ENCODE assay signal across 1 cellular context in the genomic region with DNA sequence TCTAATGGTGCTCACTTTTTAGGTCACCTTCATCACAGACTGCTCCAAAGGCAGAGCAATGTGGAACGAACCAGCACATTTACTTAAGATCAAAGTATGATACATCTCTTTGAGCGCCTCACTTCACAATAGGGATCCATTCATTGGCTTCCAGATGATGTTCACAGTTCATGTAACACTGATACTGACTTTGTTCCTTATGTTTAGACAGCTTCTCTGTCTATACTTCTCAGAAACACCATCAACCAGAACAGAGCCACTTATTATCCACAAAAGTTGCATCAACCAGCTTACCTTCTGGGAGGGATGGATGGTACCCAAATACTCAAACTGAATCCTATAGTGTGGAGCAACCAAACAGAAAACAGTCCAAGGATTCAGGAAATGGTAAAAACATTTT.
TF ChIP-seq lines count a peak whose summit lies in the region.

No MANE protein-coding gene starts in this region.

TF ChIP-seq in HepG2, 621 proteins besides CTCF, POLR2A, EP300 and RAD21 (continued from another document):
- peak in 1 of 2 experiments; percentile 71; a peak in 2 of 4 replicates for TF ChIP-seq ATF4 (CRISPR knock-in tag; IDR thresholded peaks at IDR 0.05)
- TF ChIP-seq RCOR2 (CRISPR knock-in tag; IDR thresholded peaks at IDR 0.05) = peak; percentile 75; the same call in 1 of the 2 replicates
- TF ChIP-seq ELF3 (CRISPR knock-in tag; IDR thresholded peaks at IDR 0.05) = 0 out of 2 replicates have a peak, but pooled peaks have one; percentile 14
- TF ChIP-seq BCL6 (CRISPR knock-in tag; IDR thresholded peaks at IDR 0.05) = peak; percentile 47; the same call in 1 of the 2 replicates
- TF ChIP-seq CC2D1A (CRISPR knock-in tag; IDR thresholded peaks at IDR 0.05) = no peak
- TF ChIP-seq HMG20A (CRISPR knock-in tag; IDR thresholded peaks at IDR 0.05; ENCODE audit: borderline replicate concordance) = peak; percentile 13; the same call in 1 of the 2 replicates
- no peak for TF ChIP-seq FOSL2 (CRISPR knock-in tag; IDR thresholded peaks at IDR 0.05)
- TF ChIP-seq, protein P1, sequence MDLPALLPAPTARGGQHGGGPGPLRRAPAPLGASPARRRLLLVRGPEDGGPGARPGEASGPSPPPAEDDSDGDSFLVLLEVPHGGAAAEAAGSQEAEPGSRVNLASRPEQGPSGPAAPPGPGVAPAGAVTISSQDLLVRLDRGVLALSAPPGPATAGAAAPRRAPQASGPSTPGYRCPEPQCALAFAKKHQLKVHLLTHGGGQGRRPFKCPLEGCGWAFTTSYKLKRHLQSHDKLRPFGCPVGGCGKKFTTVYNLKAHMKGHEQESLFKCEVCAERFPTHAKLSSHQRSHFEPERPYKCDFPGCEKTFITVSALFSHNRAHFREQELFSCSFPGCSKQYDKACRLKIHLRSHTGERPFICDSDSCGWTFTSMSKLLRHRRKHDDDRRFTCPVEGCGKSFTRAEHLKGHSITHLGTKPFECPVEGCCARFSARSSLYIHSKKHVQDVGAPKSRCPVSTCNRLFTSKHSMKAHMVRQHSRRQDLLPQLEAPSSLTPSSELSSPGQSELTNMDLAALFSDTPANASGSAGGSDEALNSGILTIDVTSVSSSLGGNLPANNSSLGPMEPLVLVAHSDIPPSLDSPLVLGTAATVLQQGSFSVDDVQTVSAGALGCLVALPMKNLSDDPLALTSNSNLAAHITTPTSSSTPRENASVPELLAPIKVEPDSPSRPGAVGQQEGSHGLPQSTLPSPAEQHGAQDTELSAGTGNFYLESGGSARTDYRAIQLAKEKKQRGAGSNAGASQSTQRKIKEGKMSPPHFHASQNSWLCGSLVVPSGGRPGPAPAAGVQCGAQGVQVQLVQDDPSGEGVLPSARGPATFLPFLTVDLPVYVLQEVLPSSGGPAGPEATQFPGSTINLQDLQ (CRISPR knock-in tag; IDR thresholded peaks at IDR 0.05) = no peak
- no peak for TF ChIP-seq ZSCAN25 (CRISPR knock-in tag; IDR thresholded peaks at IDR 0.05)
- peak; percentile 50; the same call in 1 of the 2 replicates for TF ChIP-seq GATAD2A (CRISPR knock-in tag; IDR thresholded peaks at IDR 0.05)
- no peak for TF ChIP-seq SUZ12 (IDR thresholded peaks at IDR 0.05; ENCODE audit: low read depth, low read length)
- TF ChIP-seq ZNF101 (CRISPR knock-in tag; IDR thresholded peaks at IDR 0.05; ENCODE audit: borderline replicate concordance, low read depth) = no peak
- no peak for TF ChIP-seq SOX13 (IDR thresholded peaks at IDR 0.05)
- TF ChIP-seq SOX13 (CRISPR knock-in tag; conservative IDR thresholded peaks at IDR 0.05 in 1 of 2, IDR thresholded peaks at IDR 0.05 in 1 of 2) = peak in 1 of 2 experiments; percentile 94; a peak in 2 of 4 replicates
- TF ChIP-seq ZNF644 (CRISPR knock-in tag; IDR thresholded peaks at IDR 0.05; ENCODE audit: low read depth) = peak; percentile 74
- 0 out of 2 replicates have a peak, but pooled peaks have one; percentile 52 for TF ChIP-seq ISL2 (CRISPR knock-in tag; IDR thresholded peaks at IDR 0.05)
- TF ChIP-seq ZSCAN12 (CRISPR knock-in tag; IDR thresholded peaks at IDR 0.05) = no peak
- peak; percentile 27; the same call in 1 of the 2 replicates for TF ChIP-seq SAP130 (CRISPR knock-in tag; IDR thresholded peaks at IDR 0.05; ENCODE audit: low read depth)
- no peak for TF ChIP-seq PCBP2 (optimal IDR thresholded peaks at IDR 0.05; ENCODE audit: low read depth, low read length, poor library complexity, severe bottlenecking)
- TF ChIP-seq ATRX (CRISPR knock-in tag; IDR thresholded peaks at IDR 0.05; ENCODE audit: borderline replicate concordance) = no peak
- TF ChIP-seq EHMT2 (IDR thresholded peaks at IDR 0.05; ENCODE audit: borderline replicate concordance, low read depth, low read length) = peak; percentile 35; the same call in 1 of the 2 replicates
- TF ChIP-seq HNF4G (IDR thresholded peaks at IDR 0.05; ENCODE audit: borderline replicate concordance, low read depth, low read length) = 0 out of 2 replicates have a peak, but pooled peaks have one; percentile 8
- TF ChIP-seq HNF4G (CRISPR knock-in tag; IDR thresholded peaks at IDR 0.05; ENCODE audit: borderline replicate concordance, low read depth) = no peak
- peak; percentile 97 for TF ChIP-seq ZSCAN20 (CRISPR knock-in tag; IDR thresholded peaks at IDR 0.05; ENCODE audit: borderline replicate concordance)
- no peak for TF ChIP-seq SAFB2 (CRISPR knock-in tag; IDR thresholded peaks at IDR 0.05; ENCODE audit: borderline replicate concordance, low read depth)
- no peak for TF ChIP-seq EZH2 (conservative IDR thresholded peaks at IDR 0.05; ENCODE audit: low read depth, low read length)
- TF ChIP-seq YEATS2 (CRISPR knock-in tag; IDR thresholded peaks at IDR 0.05; ENCODE audit: borderline replicate concordance) = no peak
- no peak for TF ChIP-seq ZNF790 (CRISPR knock-in tag; IDR thresholded peaks at IDR 0.05; ENCODE audit: borderline replicate concordance)
- TF ChIP-seq HNF1A (IDR thresholded peaks at IDR 0.05; ENCODE audit: low read depth) = no peak
- peak; percentile 30; the same call in 1 of the 2 replicates for TF ChIP-seq HNF1A (CRISPR knock-in tag; IDR thresholded peaks at IDR 0.05; ENCODE audit: borderline replicate concordance)
- TF ChIP-seq ZNF350 (CRISPR knock-in tag; IDR thresholded peaks at IDR 0.05; ENCODE audit: borderline replicate concordance, low read depth) = no peak
- TF ChIP-seq ETV5 (CRISPR knock-in tag; IDR thresholded peaks at IDR 0.05; ENCODE audit: borderline replicate concordance) = no peak
- TF ChIP-seq SOX6 (IDR thresholded peaks at IDR 0.05) = no peak
- peak; percentile 91 for TF ChIP-seq SOX6 (CRISPR knock-in tag; IDR thresholded peaks at IDR 0.05)
- TF ChIP-seq TCF7 (IDR thresholded peaks at IDR 0.05; ENCODE audit: low read depth) = peak; percentile 65
- TF ChIP-seq, protein P2, sequence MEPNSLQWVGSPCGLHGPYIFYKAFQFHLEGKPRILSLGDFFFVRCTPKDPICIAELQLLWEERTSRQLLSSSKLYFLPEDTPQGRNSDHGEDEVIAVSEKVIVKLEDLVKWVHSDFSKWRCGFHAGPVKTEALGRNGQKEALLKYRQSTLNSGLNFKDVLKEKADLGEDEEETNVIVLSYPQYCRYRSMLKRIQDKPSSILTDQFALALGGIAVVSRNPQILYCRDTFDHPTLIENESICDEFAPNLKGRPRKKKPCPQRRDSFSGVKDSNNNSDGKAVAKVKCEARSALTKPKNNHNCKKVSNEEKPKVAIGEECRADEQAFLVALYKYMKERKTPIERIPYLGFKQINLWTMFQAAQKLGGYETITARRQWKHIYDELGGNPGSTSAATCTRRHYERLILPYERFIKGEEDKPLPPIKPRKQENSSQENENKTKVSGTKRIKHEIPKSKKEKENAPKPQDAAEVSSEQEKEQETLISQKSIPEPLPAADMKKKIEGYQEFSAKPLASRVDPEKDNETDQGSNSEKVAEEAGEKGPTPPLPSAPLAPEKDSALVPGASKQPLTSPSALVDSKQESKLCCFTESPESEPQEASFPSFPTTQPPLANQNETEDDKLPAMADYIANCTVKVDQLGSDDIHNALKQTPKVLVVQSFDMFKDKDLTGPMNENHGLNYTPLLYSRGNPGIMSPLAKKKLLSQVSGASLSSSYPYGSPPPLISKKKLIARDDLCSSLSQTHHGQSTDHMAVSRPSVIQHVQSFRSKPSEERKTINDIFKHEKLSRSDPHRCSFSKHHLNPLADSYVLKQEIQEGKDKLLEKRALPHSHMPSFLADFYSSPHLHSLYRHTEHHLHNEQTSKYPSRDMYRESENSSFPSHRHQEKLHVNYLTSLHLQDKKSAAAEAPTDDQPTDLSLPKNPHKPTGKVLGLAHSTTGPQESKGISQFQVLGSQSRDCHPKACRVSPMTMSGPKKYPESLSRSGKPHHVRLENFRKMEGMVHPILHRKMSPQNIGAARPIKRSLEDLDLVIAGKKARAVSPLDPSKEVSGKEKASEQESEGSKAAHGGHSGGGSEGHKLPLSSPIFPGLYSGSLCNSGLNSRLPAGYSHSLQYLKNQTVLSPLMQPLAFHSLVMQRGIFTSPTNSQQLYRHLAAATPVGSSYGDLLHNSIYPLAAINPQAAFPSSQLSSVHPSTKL (CRISPR knock-in tag; IDR thresholded peaks at IDR 0.05) = peak; percentile 53; the same call in 1 of the 2 replicates
- no peak for TF ChIP-seq ZBTB3 (CRISPR knock-in tag; IDR thresholded peaks at IDR 0.05; ENCODE audit: borderline replicate concordance, low read depth)
- no peak for TF ChIP-seq FOXA1 (IDR thresholded peaks at IDR 0.05)
- peak; percentile 56 for TF ChIP-seq FOXA1 (CRISPR knock-in tag; IDR thresholded peaks at IDR 0.05)
- TF ChIP-seq HNF4A (CRISPR knock-in tag; IDR thresholded peaks at IDR 0.05) = peak; percentile 11; the same call in 1 of the 2 replicates
- TF ChIP-seq ZNF510 (CRISPR knock-in tag; IDR thresholded peaks at IDR 0.05; ENCODE audit: low read depth) = no peak
- TF ChIP-seq ZNF3 (CRISPR knock-in tag; IDR thresholded peaks at IDR 0.05) = no peak
